Comparison of ENCODE assay signal across 1 cellular context in the genomic region with DNA sequence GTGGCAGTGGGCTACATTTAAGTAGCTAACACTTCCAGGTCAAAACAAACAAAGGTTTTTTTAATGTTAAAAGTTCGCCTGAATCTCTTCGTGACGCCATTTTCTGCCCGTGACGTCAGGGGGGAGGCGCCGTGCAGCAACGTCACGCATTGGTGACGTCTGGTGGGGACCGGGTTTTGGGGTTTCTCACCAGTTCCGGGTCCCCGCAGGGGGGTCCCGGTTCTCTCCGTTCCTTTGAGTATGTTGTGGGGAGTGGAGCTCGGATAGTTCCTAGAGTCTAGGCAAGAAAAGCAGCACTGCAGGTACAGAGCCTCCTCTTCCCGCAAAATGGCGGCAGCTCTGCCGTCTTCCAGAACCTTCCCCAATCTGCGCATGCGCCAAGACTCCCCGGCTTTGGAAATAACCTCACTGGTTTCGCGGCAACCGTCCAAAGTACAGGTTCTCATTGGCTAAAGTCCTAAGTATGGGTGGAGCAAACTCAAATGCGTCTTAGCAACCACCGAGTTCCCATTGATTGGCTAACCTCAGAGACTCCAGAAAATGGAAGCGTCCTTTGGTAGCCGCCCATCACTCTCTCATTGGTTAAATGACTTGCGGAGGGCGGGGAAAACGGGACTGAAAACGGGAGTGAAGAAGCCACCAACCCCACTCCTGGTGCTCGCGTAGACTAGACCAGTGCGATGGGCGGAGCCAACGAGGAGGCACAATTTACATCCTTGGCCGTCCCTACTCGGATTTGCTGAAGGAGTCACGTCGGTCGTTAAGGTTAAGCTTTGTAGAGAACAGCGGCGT.
A peak's percentile ranks its signal among the peaks of the same experiment; 100 is the strongest.
TF ChIP-seq lines count a peak whose summit lies in the region.

A gene (minus strand): TSS at position 341 of the 792 bp plus-strand sequence.

TF ChIP-seq in GM12878, 131 proteins besides CTCF, POLR2A, EP300 and RAD21 (continued from another document):
- TF ChIP-seq, protein P1, sequence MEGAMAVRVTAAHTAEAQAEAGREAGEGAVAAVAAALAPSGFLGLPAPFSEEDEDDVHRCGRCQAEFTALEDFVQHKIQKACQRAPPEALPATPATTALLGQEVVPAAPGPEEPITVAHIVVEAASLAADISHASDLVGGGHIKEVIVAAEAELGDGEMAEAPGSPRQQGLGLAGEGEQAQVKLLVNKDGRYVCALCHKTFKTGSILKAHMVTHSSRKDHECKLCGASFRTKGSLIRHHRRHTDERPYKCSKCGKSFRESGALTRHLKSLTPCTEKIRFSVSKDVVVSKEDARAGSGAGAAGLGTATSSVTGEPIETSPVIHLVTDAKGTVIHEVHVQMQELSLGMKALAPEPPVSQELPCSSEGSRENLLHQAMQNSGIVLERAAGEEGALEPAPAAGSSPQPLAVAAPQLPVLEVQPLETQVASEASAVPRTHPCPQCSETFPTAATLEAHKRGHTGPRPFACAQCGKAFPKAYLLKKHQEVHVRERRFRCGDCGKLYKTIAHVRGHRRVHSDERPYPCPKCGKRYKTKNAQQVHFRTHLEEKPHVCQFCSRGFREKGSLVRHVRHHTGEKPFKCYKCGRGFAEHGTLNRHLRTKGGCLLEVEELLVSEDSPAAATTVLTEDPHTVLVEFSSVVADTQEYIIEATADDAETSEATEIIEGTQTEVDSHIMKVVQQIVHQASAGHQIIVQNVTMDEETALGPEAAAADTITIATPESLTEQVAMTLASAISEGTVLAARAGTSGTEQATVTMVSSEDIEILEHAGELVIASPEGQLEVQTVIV (IDR thresholded peaks at IDR 0.05; ENCODE audit: borderline replicate concordance, partially characterized antibody): no peak
- peak; percentile 35 for TF ChIP-seq HCFC1 (IDR thresholded peaks at IDR 0.05; ENCODE audit: low read length)
- no peak for TF ChIP-seq ZNF274 (IDR thresholded peaks at IDR 0.05; ENCODE audit: insufficient read depth, insufficient read length)
- peak; percentile 26; the same call in 1 of the 2 replicates for TF ChIP-seq CBFB (IDR thresholded peaks at IDR 0.05; ENCODE audit: low read depth)
- TF ChIP-seq, protein P2, sequence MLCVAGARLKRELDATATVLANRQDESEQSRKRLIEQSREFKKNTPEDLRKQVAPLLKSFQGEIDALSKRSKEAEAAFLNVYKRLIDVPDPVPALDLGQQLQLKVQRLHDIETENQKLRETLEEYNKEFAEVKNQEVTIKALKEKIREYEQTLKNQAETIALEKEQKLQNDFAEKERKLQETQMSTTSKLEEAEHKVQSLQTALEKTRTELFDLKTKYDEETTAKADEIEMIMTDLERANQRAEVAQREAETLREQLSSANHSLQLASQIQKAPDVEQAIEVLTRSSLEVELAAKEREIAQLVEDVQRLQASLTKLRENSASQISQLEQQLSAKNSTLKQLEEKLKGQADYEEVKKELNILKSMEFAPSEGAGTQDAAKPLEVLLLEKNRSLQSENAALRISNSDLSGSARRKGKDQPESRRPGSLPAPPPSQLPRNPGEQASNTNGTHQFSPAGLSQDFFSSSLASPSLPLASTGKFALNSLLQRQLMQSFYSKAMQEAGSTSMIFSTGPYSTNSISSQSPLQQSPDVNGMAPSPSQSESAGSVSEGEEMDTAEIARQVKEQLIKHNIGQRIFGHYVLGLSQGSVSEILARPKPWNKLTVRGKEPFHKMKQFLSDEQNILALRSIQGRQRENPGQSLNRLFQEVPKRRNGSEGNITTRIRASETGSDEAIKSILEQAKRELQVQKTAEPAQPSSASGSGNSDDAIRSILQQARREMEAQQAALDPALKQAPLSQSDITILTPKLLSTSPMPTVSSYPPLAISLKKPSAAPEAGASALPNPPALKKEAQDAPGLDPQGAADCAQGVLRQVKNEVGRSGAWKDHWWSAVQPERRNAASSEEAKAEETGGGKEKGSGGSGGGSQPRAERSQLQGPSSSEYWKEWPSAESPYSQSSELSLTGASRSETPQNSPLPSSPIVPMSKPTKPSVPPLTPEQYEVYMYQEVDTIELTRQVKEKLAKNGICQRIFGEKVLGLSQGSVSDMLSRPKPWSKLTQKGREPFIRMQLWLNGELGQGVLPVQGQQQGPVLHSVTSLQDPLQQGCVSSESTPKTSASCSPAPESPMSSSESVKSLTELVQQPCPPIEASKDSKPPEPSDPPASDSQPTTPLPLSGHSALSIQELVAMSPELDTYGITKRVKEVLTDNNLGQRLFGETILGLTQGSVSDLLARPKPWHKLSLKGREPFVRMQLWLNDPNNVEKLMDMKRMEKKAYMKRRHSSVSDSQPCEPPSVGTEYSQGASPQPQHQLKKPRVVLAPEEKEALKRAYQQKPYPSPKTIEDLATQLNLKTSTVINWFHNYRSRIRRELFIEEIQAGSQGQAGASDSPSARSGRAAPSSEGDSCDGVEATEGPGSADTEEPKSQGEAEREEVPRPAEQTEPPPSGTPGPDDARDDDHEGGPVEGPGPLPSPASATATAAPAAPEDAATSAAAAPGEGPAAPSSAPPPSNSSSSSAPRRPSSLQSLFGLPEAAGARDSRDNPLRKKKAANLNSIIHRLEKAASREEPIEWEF (IDR thresholded peaks at IDR 0.05; ENCODE audit: insufficient replicate concordance, low read depth, low read length): no peak
- no peak for TF ChIP-seq BMI1 (IDR thresholded peaks at IDR 0.05; ENCODE audit: borderline replicate concordance)
- TF ChIP-seq SUPT20H (IDR thresholded peaks at IDR 0.05; ENCODE audit: borderline replicate concordance, control insufficient read depth, low read depth, low read length): no peak
- 0 out of 2 replicates have a peak, but pooled peaks have one; percentile 93 for TF ChIP-seq PAX8 (IDR thresholded peaks at IDR 0.05)
- TF ChIP-seq, protein P3, sequence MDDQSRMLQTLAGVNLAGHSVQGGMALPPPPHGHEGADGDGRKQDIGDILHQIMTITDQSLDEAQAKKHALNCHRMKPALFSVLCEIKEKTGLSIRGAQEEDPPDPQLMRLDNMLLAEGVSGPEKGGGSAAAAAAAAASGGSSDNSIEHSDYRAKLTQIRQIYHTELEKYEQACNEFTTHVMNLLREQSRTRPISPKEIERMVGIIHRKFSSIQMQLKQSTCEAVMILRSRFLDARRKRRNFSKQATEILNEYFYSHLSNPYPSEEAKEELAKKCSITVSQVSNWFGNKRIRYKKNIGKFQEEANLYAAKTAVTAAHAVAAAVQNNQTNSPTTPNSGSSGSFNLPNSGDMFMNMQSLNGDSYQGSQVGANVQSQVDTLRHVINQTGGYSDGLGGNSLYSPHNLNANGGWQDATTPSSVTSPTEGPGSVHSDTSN (IDR thresholded peaks at IDR 0.05; ENCODE audit: insufficient replicate concordance, low read depth, low read length): peak; percentile 63
